In genomic region chr13:85930108-85930507, GRCh38 we compare ENCODE assay signal across 20 cellular contexts.
"Had no signal": no experiment of that assay in that cellular context is flagged by ENCODE, and none has a peak within 500 bp of the region (broad histone marks: within the 10 kb centered on the region; RNA-seq: fewer than 3 reads in every experiment).

No MANE protein-coding gene starts in this region.

- H2AFZ ChIP-seq: hepatocyte had no signal

- H3K27me3 ChIP-seq: dorsolateral prefrontal cortex, esophagus muscularis mucosa, foreskin keratinocyte, gastroesophageal sphincter, heart left ventricle, hepatocyte had no signal

- H3K79me2 ChIP-seq: hepatocyte had no signal

- DNase-seq: dermis blood vessel endothelial cell; dorsolateral prefrontal cortex; effector CD4-positive, alpha-beta T cell; effector memory CD4-positive, alpha-beta T cell; foreskin keratinocyte; heart left ventricle; left cardiac atrium; left ventricle myocardium inferior; lower lobe of right lung; mesenchymal stem cell; mucosa of descending colon; naive B cell had no signal

- H3K4me2 ChIP-seq: hepatocyte had no signal

- ATAC-seq: foreskin keratinocyte, gastroesophageal sphincter, heart left ventricle, left cardiac atrium, lower lobe of right lung, mucosa of descending colon had no signal

- FAIRE-seq: colon, endothelial cell of umbilical vein, islet of Langerhans, keratinocyte had no signal

- H3K27ac ChIP-seq: coronary artery, dorsolateral prefrontal cortex, esophagus muscularis mucosa, foreskin keratinocyte, gastroesophageal sphincter, heart left ventricle, hepatocyte, left ventricle myocardium inferior, lower lobe of right lung had no signal

- H3K36me3 ChIP-seq: esophagus muscularis mucosa, gastroesophageal sphincter, heart left ventricle, left ventricle myocardium inferior, lower lobe of right lung had no signal

- H3K4me1 ChIP-seq: esophagus muscularis mucosa, foreskin keratinocyte, gastroesophageal sphincter, heart left ventricle, left ventricle myocardium inferior, lower lobe of right lung had no signal

- H3K4me3 ChIP-seq: coronary artery, dorsolateral prefrontal cortex, esophagus muscularis mucosa, gastroesophageal sphincter, heart left ventricle, hepatocyte, left ventricle myocardium inferior, lower lobe of right lung, mucosa of descending colon had no signal
